ENCODE assay signal across 9 cellular contexts in the genomic region with DNA sequence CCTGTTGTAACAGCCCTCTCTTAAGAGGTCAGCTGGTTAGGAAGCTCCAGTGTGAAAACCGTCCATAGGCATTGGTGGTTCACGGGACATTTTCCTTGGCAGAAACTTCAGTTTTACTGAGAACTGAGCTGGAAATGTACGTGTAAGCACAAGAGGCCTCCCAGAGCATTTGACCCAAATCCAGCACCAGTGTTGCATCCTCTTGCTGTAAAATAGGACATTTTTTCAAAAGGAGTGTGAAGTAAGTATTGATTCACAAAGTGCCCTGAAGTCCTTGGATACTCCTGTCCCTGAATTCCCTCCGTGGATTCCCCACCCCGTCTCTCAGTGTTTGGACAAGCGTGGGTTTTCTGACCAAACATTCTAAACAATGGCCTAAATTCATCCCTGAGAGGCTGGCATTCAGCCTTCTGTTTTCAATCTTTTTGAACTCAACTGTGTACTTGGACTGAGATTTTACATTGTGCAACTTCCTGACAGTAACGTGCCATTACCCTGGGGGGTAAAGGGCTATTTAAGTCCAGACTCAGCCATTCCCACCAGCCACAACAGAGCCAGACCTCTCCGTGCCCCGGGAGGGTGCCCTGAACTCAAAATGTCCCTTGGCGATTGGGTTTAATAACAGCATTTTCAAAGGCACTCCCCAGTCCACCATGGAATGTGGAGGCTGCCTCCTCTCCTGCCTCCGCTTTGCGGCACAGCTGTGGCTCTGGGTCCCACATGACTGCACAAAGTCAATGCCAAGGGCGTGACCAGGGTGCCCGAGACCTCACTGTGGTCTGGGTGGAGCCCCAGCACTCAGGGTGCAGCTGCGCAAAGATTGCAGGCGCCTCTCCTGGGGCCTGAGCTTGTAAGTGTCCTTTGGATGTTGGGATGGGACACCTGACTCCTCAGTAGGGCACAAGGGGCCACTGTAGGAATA.
DNase-seq lines count a peak whose midpoint lies in the region; ATAC-seq and TF ChIP-seq lines count a peak whose summit lies in the region.
"Had no signal": no experiment of that assay in that cellular context is flagged by ENCODE, and none has a peak within 500 bp of the region (broad histone marks: within the 10 kb centered on the region; RNA-seq: fewer than 3 reads in every experiment).

No MANE protein-coding gene starts in this region.

- peak overlapping the region; percentile 65 to 84 (median 74) for H3K27ac ChIP-seq in body of pancreas
- peak overlapping the region in 5 of 8 donors; percentile 33 to 60 (median 51) for H3K27ac ChIP-seq in spleen
- no peak overlapping the region for H3K27ac ChIP-seq in PC-3 (ENCODE audit: low read length)

- POLR2A ChIA-PET in PC-3 (lab: Charles Lee; ENCODE audit: unreplicated experiment): no interaction called here

- TF ChIP-seq CTCF in body of pancreas (IDR thresholded peaks at IDR 0.05): no peak
- TF ChIP-seq CTCF in spleen (IDR thresholded peaks at IDR 0.05 in 8 of 11, conservative IDR thresholded peaks at IDR 0.05 in 3 of 11): no peak
- TF ChIP-seq CTCF in PC-3 (conservative IDR thresholded peaks at IDR 0.05; ENCODE audit: low read depth, low read length): no peak

- H3K9me3 ChIP-seq in body of pancreas: no peaks in the 10 kb centered on the region
- no peaks in the 10 kb centered on the region for H3K9me3 ChIP-seq in spleen
- H3K9me3 ChIP-seq in PC-3 (ENCODE audit: low read length): no peaks in the 10 kb centered on the region

- H3K27me3 ChIP-seq in body of pancreas (no peaks in the 10 kb centered on the region), spleen (replicated peaks in 1 of 7) (peaks cover 0 to 16% (median 0%) of the 10 kb centered on the region in 7 donors), PC-3 (ENCODE audit: low read length) (peaks cover 39% of the 10 kb centered on the region)

- no peak overlapping the region for H3K4me2 ChIP-seq in PC-3 (ENCODE audit: low read length)

- 38 to 46% methylated on average over 12 to 16 of the region's 16 CpGs for WGBS in body of pancreas, 2 donors
- WGBS in spleen, 5 donors: 38 to 50% (median 47%) methylated on average over 14 to 16 of the region's 16 CpGs

- TF ChIP-seq POLR2A in body of pancreas (IDR thresholded peaks at IDR 0.05): no peak
- TF ChIP-seq POLR2A in spleen (IDR thresholded peaks at IDR 0.05): no peak

- no peak overlapping the region for H3K9ac ChIP-seq in PC-3 (ENCODE audit: low read length)

- DNase-seq in body of pancreas (peak in 3 of 4 donors; percentile 36 to 60 (median 47)), islet precursor cell (peak; percentile 60), spleen (peak; percentile 70), PC-3 (no peak), NCI-H1105 (lab: John Stamatoyannopoulos, UW) (no peak), amniotic stem cell (lab: John Stamatoyannopoulos, UW) (no peak)
- DNase-seq in activated naive CD4-positive, alpha-beta T cell treated with anti-CD3 and anti-CD28 coated beads, Interleukin-2, amount 50 U/mL, for 16 hours: no peak
- DNase-seq: activated CD4-positive, alpha-beta T cell treated with anti-CD3 and anti-CD28 coated beads for 36 hours had no signal

- no peaks in the 10 kb centered on the region for H3K79me2 ChIP-seq in PC-3 (ENCODE audit: low read length)

- CTCF ChIA-PET in PC-3 (lab: Charles Lee): no interaction called here

- H3K9me2 ChIP-seq in PC-3 (replicated peaks; ENCODE audit: low read length): no peaks in the 10 kb centered on the region

- no peak overlapping the region for H3K4me3 ChIP-seq in body of pancreas
- no peak overlapping the region for H3K4me3 ChIP-seq in spleen
- no peak overlapping the region for H3K4me3 ChIP-seq in PC-3 (ENCODE audit: low read length)

- peak; percentile 78 for ATAC-seq in HG03354 (IDR thresholded peaks at IDR 0.05; ENCODE audit: poor library complexity, severe bottlenecking, unreplicated experiment)
- peak; percentile 88 for ATAC-seq in body of pancreas
- no peak for ATAC-seq in PC-3
- ATAC-seq: activated CD4-positive, alpha-beta T cell treated with anti-CD3 and anti-CD28 coated beads for 36 hours had no signal

- intact Hi-C loops in body of pancreas (cut with DNase I) (no loop called here), spleen (cut with DNase I; ENCODE audit: low total_unique reads) (no loop called here), PC-3 (cut with micrococcal nuclease) (no loop called here)

- no peaks in the 10 kb centered on the region for H4K20me1 ChIP-seq in PC-3 (ENCODE audit: low read length)

- H2AFZ ChIP-seq in PC-3 (ENCODE audit: low read length): no peak overlapping the region

- H3K4me1 ChIP-seq in body of pancreas: peaks cover 16% of the 10 kb centered on the region
- peaks cover 0 to 8% (median 0%) of the 10 kb centered on the region in 6 donors for H3K4me1 ChIP-seq in spleen
- no peaks in the 10 kb centered on the region for H3K4me1 ChIP-seq in PC-3 (ENCODE audit: insufficient read depth, low read length)

- BruUV-seq in PC-3 (replicated peaks; lab: Mats Ljungman, UMichigan): no TSS peak

- H3F3A ChIP-seq in PC-3 (ENCODE audit: low read length, unreplicated experiment): no peaks in the 10 kb centered on the region

- H3K36me3 ChIP-seq in body of pancreas (replicated peaks in 1 of 2; ENCODE audit: insufficient read depth in 1 of 2, low read depth in 2 of 2) (no peaks in the 10 kb centered on the region), spleen (no peaks in the 10 kb centered on the region), PC-3 (ENCODE audit: low read depth, low read length) (no peaks in the 10 kb centered on the region)

Comparison
In these comparisons a context has a peak if more than half of its experiments do, and no peak if none do; other contexts are left out.
1. DNase-seq: peak in body of pancreas (3 of 4), islet precursor cell (single experiment) and spleen (single experiment); none in activated naive CD4-positive, alpha-beta T cell treated with anti-CD3 and anti-CD28 coated beads, Interleukin-2, amount 50 U/mL, for 16 hours (single experiment), PC-3 (single experiment), NCI-H1105 (single experiment) and amniotic stem cell (single experiment).